Comparison of ENCODE assay signal across 9 cellular contexts in genomic region chr1:26724118-26724517, GRCh38. TPM values are rescaled to one million over a fixed set of nuclear protein-coding genes. Genes with fewer than 3 reads are reported as not detected.
DNase-seq lines count a peak whose midpoint lies in the region; ATAC-seq and TF ChIP-seq lines count a peak whose summit lies in the region.
"Had no signal": no experiment of that assay in that cellular context is flagged by ENCODE, and none has a peak within 500 bp of the region (broad histone marks: within the 10 kb centered on the region; RNA-seq: fewer than 3 reads in every experiment).

No MANE protein-coding gene starts in this region.

- WGBS in heart left ventricle, 4 donors: 10 to 16% (median 11%) methylated on average over 2 of the region's 2 CpGs
- WGBS in sigmoid colon, 2 donors: 50 to 55% methylated on average over 2 of the region's 2 CpGs

- H3K36me3 ChIP-seq in heart left ventricle: peaks cover 0 to 13% (median 4%) of the 10 kb centered on the region in 9 donors
- H3K36me3 ChIP-seq in sigmoid colon: no peaks in the 10 kb centered on the region
- H3K36me3 ChIP-seq in mucosa of descending colon (ENCODE audit: low read depth): no peaks in the 10 kb centered on the region
- peaks cover 3% of the 10 kb centered on the region; the same call in 1 of the 2 replicates for H3K36me3 ChIP-seq in PC-3 (ENCODE audit: low read depth, low read length)

- no peak overlapping the region for H2AFZ ChIP-seq in PC-3 (ENCODE audit: low read length)

- H3K4me3 Mint-ChIP-seq in T-helper 17 cell: peak overlapping the region; percentile 68

- no peak overlapping the region for H3K9ac ChIP-seq in PC-3 (ENCODE audit: low read length)

- H3K4me1 Mint-ChIP-seq in T-helper 17 cell: peaks cover 75% of the 10 kb centered on the region

- no peaks in the 10 kb centered on the region for H3K36me3 Mint-ChIP-seq in T-helper 17 cell (ENCODE audit: low read depth)

- H3K9me3 ChIP-seq in T-helper 17 cell (ENCODE audit: control insufficient read depth, low read length, poor library complexity, severe bottlenecking) (no peaks in the 10 kb centered on the region), heart left ventricle (no peaks in the 10 kb centered on the region), sigmoid colon (no peaks in the 10 kb centered on the region), mucosa of descending colon (no peaks in the 10 kb centered on the region), PC-3 (ENCODE audit: low read length) (no peaks in the 10 kb centered on the region)

- intact Hi-C loops in heart left ventricle (cut with DNase I) (loop anchor here in 3 of 10 donors (2.0 to 5.0 kb wide), 3 partner anchors 19 to 48 kb away; no protein-coding TSS in a partner anchor), sigmoid colon (cut with DNase I) (loop anchor here (5.0 kb wide), 1 partner anchor 47 kb away; no protein-coding TSS in a partner anchor), mucosa of descending colon (cut with DNase I, micrococcal nuclease) (no loop called here), PC-3 (cut with micrococcal nuclease) (no loop called here)

- H3K27ac ChIP-seq in heart left ventricle (peak overlapping the region in 10 of 12 donors; percentile 5 to 70 (median 57)), sigmoid colon (peak overlapping the region; percentile 59 to 80 (median 67)), PC-3 (ENCODE audit: low read length) (no peak overlapping the region)

- H4K20me1 ChIP-seq in PC-3 (ENCODE audit: low read length): peaks cover 52% of the 10 kb centered on the region

- H3K79me2 ChIP-seq in PC-3 (ENCODE audit: low read length): peaks cover 100% of the 10 kb centered on the region

- H3K4me1 ChIP-seq in heart left ventricle (peaks cover 32 to 100% (median 85%) of the 10 kb centered on the region in 12 donors), sigmoid colon (peaks cover 0 to 97% (median 82%) of the 10 kb centered on the region in 4 donors), mucosa of descending colon (ENCODE audit: low read depth) (peaks cover 57% of the 10 kb centered on the region), PC-3 (ENCODE audit: insufficient read depth, low read length) (peaks cover 52% of the 10 kb centered on the region)

- ATAC-seq in T-helper 17 cell (no peak), heart left ventricle (peak in 1 of 4 donors; percentile 23), mucosa of descending colon (no peak), PC-3 (no peak)

- in situ Hi-C loops in KBM-7 (cut with MboI; ENCODE audit: low pct_unique_long_range_greater_than_20kb, low sequenced_read_pairs): no loop called here

- POLR2A ChIA-PET in PC-3 (lab: Charles Lee; ENCODE audit: unreplicated experiment): interaction anchor here (0.6 kb wide), 1 partner anchor 322 kb away, joined by 3 read pairs; no protein-coding TSS in a partner anchor

- H3K27ac Mint-ChIP-seq in T-helper 17 cell: peak overlapping the region; percentile 93

- no TSS peak for BruUV-seq in PC-3 (replicated peaks; lab: Mats Ljungman, UMichigan)

- TF ChIP-seq CTCF in heart left ventricle (IDR thresholded peaks at IDR 0.05): no peak
- no peak for TF ChIP-seq CTCF in sigmoid colon (IDR thresholded peaks at IDR 0.05)
- no peak for TF ChIP-seq CTCF in mucosa of descending colon (IDR thresholded peaks at IDR 0.05)
- no peak for TF ChIP-seq CTCF in PC-3 (conservative IDR thresholded peaks at IDR 0.05; ENCODE audit: low read depth, low read length)

- no peaks in the 10 kb centered on the region for H3K27me3 ChIP-seq in heart left ventricle
- H3K27me3 ChIP-seq in sigmoid colon: no peaks in the 10 kb centered on the region
- H3K27me3 ChIP-seq in PC-3 (ENCODE audit: low read length): no peaks in the 10 kb centered on the region

- no peak overlapping the region for H3K4me2 ChIP-seq in PC-3 (ENCODE audit: low read length)

- no peak for DNase-seq in T-helper 17 cell
- DNase-seq in heart left ventricle: no peak
- no peak for DNase-seq in sigmoid colon
- DNase-seq in mucosa of descending colon: no peak
- no peak for DNase-seq in PC-3
- no peak for DNase-seq in NCI-H146 (lab: John Stamatoyannopoulos, UW)
- no peak for DNase-seq in KBM-7
- DNase-seq: NK-92 treated with Interleukin-12 subunit alpha and Interleukin-12 subunit beta, amount 100 ng/mL, for 24 hours had no signal

- H3K27me3 Mint-ChIP-seq in T-helper 17 cell: no peaks in the 10 kb centered on the region

- no peaks in the 10 kb centered on the region for H3K9me2 ChIP-seq in PC-3 (replicated peaks; ENCODE audit: low read length)

- no peak for TF ChIP-seq EP300 in sigmoid colon (IDR thresholded peaks at IDR 0.05)

- TF ChIP-seq POLR2A in heart left ventricle (IDR thresholded peaks at IDR 0.05) (no peak), sigmoid colon (IDR thresholded peaks at IDR 0.05) (no peak)

- peak overlapping the region; percentile 43; the same call in 1 of the 2 replicates for H3K4me3 ChIP-seq in GM08714 (ENCODE audit: low read length)
- H3K4me3 ChIP-seq in heart left ventricle: peak overlapping the region in 6 of 12 donors; percentile 4 to 39 (median 12)
- H3K4me3 ChIP-seq in sigmoid colon: no peak overlapping the region
- H3K4me3 ChIP-seq in mucosa of descending colon: no peak overlapping the region
- H3K4me3 ChIP-seq in PC-3 (ENCODE audit: low read length): no peak overlapping the region

- CTCF ChIA-PET in PC-3 (lab: Charles Lee): interaction anchor here (0.8 kb wide), 1 partner anchor 18 kb away, joined by 5 read pairs; no protein-coding TSS in a partner anchor

- H3F3A ChIP-seq in PC-3 (ENCODE audit: low read length, unreplicated experiment): no peaks in the 10 kb centered on the region

RNA-seq across cellular contexts. Expression of gene ARID1A, which starts 28.3 kb away (rescaled TPM):
- total RNA-seq in T-helper 17 cell (100 to 1,000 TPM; 134 to 136 TPM), heart left ventricle (10 to 100 TPM; 29.0 to 73.9 (median 49.9) TPM), sigmoid colon (10 to 100 TPM; 20.7 to 47.1 (median 24.7) TPM), mucosa of descending colon (10 to 100 TPM; 59.9 to 81.2 (median 65.4) TPM), PC-3 (2014; rRNA removed) (43.8 and 78.0 TPM in 2 replicates)
- polyA plus RNA-seq in heart left ventricle (10 to 100 TPM; 14.1 to 33.0 TPM), sigmoid colon (10 to 100 TPM in 2 of 3 donors, 1 to 10 TPM in 1; 7.2 to 36.7 (median 11.1) TPM)
